Comparison of ENCODE assay signal across 22 cellular contexts in the genomic region with DNA sequence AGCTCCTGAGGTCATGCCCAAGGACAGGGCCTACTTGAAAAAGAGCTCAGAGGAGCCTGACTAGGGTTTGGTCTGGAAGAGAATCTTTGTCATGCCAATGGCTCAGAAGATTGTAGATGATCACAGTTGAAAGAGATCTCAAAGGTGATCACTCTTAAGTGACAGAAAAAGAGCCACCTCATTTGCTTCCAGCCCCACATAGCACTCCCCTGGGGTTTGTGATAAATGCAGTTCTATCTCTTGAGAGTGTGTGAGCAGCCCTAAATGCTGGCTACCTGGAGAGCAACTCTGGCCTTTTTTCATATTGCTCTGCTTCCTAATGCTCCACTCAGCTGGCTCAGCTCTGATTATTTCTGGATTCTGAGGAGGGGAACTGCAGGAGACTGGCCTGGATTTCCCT. TPM values are rescaled to one million over a fixed set of nuclear protein-coding genes. Genes with fewer than 3 reads are reported as not detected.
"Had no signal": no experiment of that assay in that cellular context is flagged by ENCODE, and none has a peak within 500 bp of the region (broad histone marks: within the 10 kb centered on the region; RNA-seq: fewer than 3 reads in every experiment).

No MANE protein-coding gene starts in this region.

- H3K9ac ChIP-seq: parathyroid adenoma had no signal

- H3K27me3 ChIP-seq: body of pancreas, colonic mucosa, esophagus squamous epithelium, neutrophil, stomach had no signal

- H2AFZ ChIP-seq: parathyroid adenoma had no signal

- H3K27ac ChIP-seq: body of pancreas, colonic mucosa, esophagus squamous epithelium, neutrophil, parathyroid adenoma, stomach, thoracic aorta, VCaP had no signal

- H3K4me3 ChIP-seq: body of pancreas, colonic mucosa, esophagus squamous epithelium, stomach, thoracic aorta had no signal

- H3K9me3 ChIP-seq: body of pancreas, colonic mucosa, esophagus squamous epithelium, neutrophil, stomach, thoracic aorta had no signal

- H3K36me3 ChIP-seq: colonic mucosa, esophagus squamous epithelium, neutrophil, stomach, thoracic aorta had no signal

- ATAC-seq: activated T-cell treated with anti-CD3 and anti-CD28 coated beads, Interleukin-2, amount 50 U/mL, for 4 hours; body of pancreas; natural killer cell had no signal

- H3K79me2 ChIP-seq: parathyroid adenoma had no signal

- DNase-seq: activated CD4-positive, alpha-beta memory T cell treated with anti-CD3 and anti-CD28 coated beads, Interleukin-2, amount 10 ng/mL, durations not matched to agents 7 days and 5 days; activated effector memory CD4-positive, alpha-beta T cell treated with Interleukin-2 at 50 U/mL for 16 hours; activated naive CD8-positive, alpha-beta T cell treated with anti-CD3 and anti-CD28 coated beads for 36 hours; activated T-cell treated with anti-CD3 and anti-CD28 coated beads, Interleukin-2, amount 50 U/mL, for 4 hours; amygdala; body of pancreas; caudate nucleus; colonic mucosa; esophagus squamous epithelium; glutamatergic neuron; hypothalamus; kidney glomerular epithelial cell; mesenchymal stem cell; natural killer cell; stimulated activated CD4-positive, alpha-beta T cell treated with anti-CD3 and anti-CD28 coated beads, Interleukin-1b, Interleukin-23, amount 100 ng/mL, for 48 hours; stomach had no signal

- FAIRE-seq: endothelial cell of umbilical vein had no signal

- H3K4me1 ChIP-seq: body of pancreas, colonic mucosa, esophagus squamous epithelium, parathyroid adenoma, stomach had no signal

RNA-seq across cellular contexts. Expression of gene KLHL32, which starts 39.3 kb away (rescaled TPM):
- total RNA-seq: endothelial cell of umbilical vein, esophagus squamous epithelium, fibroblast of villous mesenchyme had no signal
